18 cellular contexts compared by ENCODE assay signal in genomic region chr2:222239945-222240675, GRCh38. TPM values are rescaled to one million over a fixed set of nuclear protein-coding genes. Genes with fewer than 3 reads are reported as not detected.
DNase-seq lines count a peak whose midpoint lies in the region; ATAC-seq and TF ChIP-seq lines count a peak whose summit lies in the region.
"Had no signal": no experiment of that assay in that cellular context is flagged by ENCODE, and none has a peak within 500 bp of the region (broad histone marks: within the 10 kb centered on the region; RNA-seq: fewer than 3 reads in every experiment).

No MANE protein-coding gene starts in this region.

- peaks cover 32% of the 10 kb centered on the region for H3K27me3 Mint-ChIP-seq in CD8-positive, alpha-beta T cell (ENCODE audit: low read depth)
- H3K27me3 Mint-ChIP-seq in activated T-cell treated with anti-CD3 and anti-CD28 coated beads, Interleukin-2, amount 50 U/mL, for 24 hours, result peaks cover 60% of the 10 kb centered on the region

- no peak overlapping the region for H3K4me3 ChIP-seq in CD8-positive, alpha-beta T cell (ENCODE audit: low read depth, low read length)
- no peak overlapping the region for H3K4me3 ChIP-seq in gastrocnemius medialis
- H3K4me3 ChIP-seq: sigmoid colon, uterus had no signal

- in situ Hi-C loops in gastrocnemius medialis (cut with MboI; ENCODE audit: low sequenced_read_pairs in 4 of 4), result no loop called here

- intact Hi-C loops in Right ventricle myocardium inferior (cut with DNase I) (no loop called here), cardiac septum (cut with DNase I) (no loop called here), gastrocnemius medialis (cut with DNase I; ENCODE audit: low total_unique reads) (no loop called here)
- intact Hi-C loops in CD8-positive, alpha-beta T cell (cut with DNase I, micrococcal nuclease), result no loop called here

- H3K27ac Mint-ChIP-seq in CD8-positive, alpha-beta T cell, result no peak overlapping the region
- no peak overlapping the region for H3K27ac Mint-ChIP-seq in activated T-cell treated with anti-CD3 and anti-CD28 coated beads, Interleukin-2, amount 50 U/mL, for 24 hours
- H3K27ac Mint-ChIP-seq: CD4-positive, alpha-beta T cell; dendritic cell treated with granulocyte-macrophage colony-stimulating factor and Interleukin-4, amounts not matched to agents 40 ng/mL and 50 ng/mL, for 4 days had no signal

- no peak for TF ChIP-seq CTCF in CD8-positive, alpha-beta T cell (IDR thresholded peaks at IDR 0.05)
- TF ChIP-seq CTCF in gastrocnemius medialis (IDR thresholded peaks at IDR 0.05 in 4 of 5, conservative IDR thresholded peaks at IDR 0.05 in 1 of 5), result no peak

- H3K27me3 ChIP-seq in CD8-positive, alpha-beta T cell (ENCODE audit: insufficient read depth, low read length), result peaks cover 5% of the 10 kb centered on the region
- H3K27me3 ChIP-seq in gastrocnemius medialis, result no peaks in the 10 kb centered on the region

- no peaks in the 10 kb centered on the region for H3K4me1 ChIP-seq in CD8-positive, alpha-beta T cell (ENCODE audit: insufficient read depth, low read length)
- no peaks in the 10 kb centered on the region for H3K4me1 ChIP-seq in gastrocnemius medialis
- H3K4me1 ChIP-seq: sigmoid colon, uterus had no signal

- no peaks in the 10 kb centered on the region for H3K36me3 Mint-ChIP-seq in CD8-positive, alpha-beta T cell
- no peaks in the 10 kb centered on the region for H3K36me3 Mint-ChIP-seq in activated T-cell treated with anti-CD3 and anti-CD28 coated beads, Interleukin-2, amount 50 U/mL, for 24 hours (ENCODE audit: low read depth)

- TF ChIP-seq POLR2A in gastrocnemius medialis (IDR thresholded peaks at IDR 0.05), result no peak

- H3K4me3 Mint-ChIP-seq in CD8-positive, alpha-beta T cell, result no peak overlapping the region
- H3K4me3 Mint-ChIP-seq in activated T-cell treated with anti-CD3 and anti-CD28 coated beads, Interleukin-2, amount 50 U/mL, for 24 hours, result no peak overlapping the region
- H3K4me3 Mint-ChIP-seq: CD4-positive, alpha-beta T cell; dendritic cell treated with granulocyte-macrophage colony-stimulating factor and Interleukin-4, amounts not matched to agents 40 ng/mL and 50 ng/mL, for 4 days had no signal

- POLR2A ChIA-PET in CD8-positive, alpha-beta T cell (lab: Charles Lee), result no interaction called here

- H3K9me3 ChIP-seq in CD8-positive, alpha-beta T cell (ENCODE audit: low read length), result no peaks in the 10 kb centered on the region
- no peaks in the 10 kb centered on the region for H3K9me3 ChIP-seq in gastrocnemius medialis
- H3K9me3 ChIP-seq: sigmoid colon, uterus had no signal

- CTCF ChIA-PET in CD8-positive, alpha-beta T cell (lab: Charles Lee), result no interaction called here

- no peaks in the 10 kb centered on the region for H3K9me3 Mint-ChIP-seq in CD8-positive, alpha-beta T cell
- no peaks in the 10 kb centered on the region for H3K9me3 Mint-ChIP-seq in activated T-cell treated with anti-CD3 and anti-CD28 coated beads, Interleukin-2, amount 50 U/mL, for 24 hours
- H3K9me3 Mint-ChIP-seq: CD4-positive, alpha-beta T cell; dendritic cell treated with granulocyte-macrophage colony-stimulating factor and Interleukin-4, amounts not matched to agents 40 ng/mL and 50 ng/mL, for 4 days had no signal

- DNase-seq in Right ventricle myocardium inferior (ENCODE audit: missing footprints) (no peak), cardiac septum (ENCODE audit: low spot score) (no peak), foreskin melanocyte (peak; percentile 59), left kidney (ENCODE audit: low read depth, low spot score) (peak; percentile 18), gastrocnemius medialis (no peak)
- no peak for DNase-seq in activated CD4-positive, CD25-positive, alpha-beta regulatory T cell (lab: John Stamatoyannopoulos, UW)
- no peak for DNase-seq in CD8-positive, alpha-beta T cell
- no peak for DNase-seq in activated T-cell treated with anti-CD3 and anti-CD28 coated beads, Interleukin-2, amount 50 U/mL, for 24 hours
- DNase-seq: activated naive CD4-positive, alpha-beta T cell treated with anti-CD3 and anti-CD28 coated beads, Interleukin-2, amount 50 U/mL, for 16 hours; activated T-cell treated with anti-CD3 and anti-CD28 coated beads for 4 hours; CD4-positive, alpha-beta T cell; kidney; midbrain; sigmoid colon; stimulated activated CD4-positive, alpha-beta T cell treated with anti-CD3 and anti-CD28 coated beads, Interleukin-1b, Interleukin-23, amount 100 ng/mL, for 48 hours; uterus had no signal

- no peaks in the 10 kb centered on the region for H3K4me1 Mint-ChIP-seq in CD8-positive, alpha-beta T cell (ENCODE audit: low read depth)
- H3K4me1 Mint-ChIP-seq in activated T-cell treated with anti-CD3 and anti-CD28 coated beads, Interleukin-2, amount 50 U/mL, for 24 hours (ENCODE audit: low read depth), result peaks cover 6% of the 10 kb centered on the region

- no peak overlapping the region for H3K27ac ChIP-seq in CD8-positive, alpha-beta T cell (ENCODE audit: low read depth, low read length)
- H3K27ac ChIP-seq in gastrocnemius medialis, result no peak overlapping the region
- H3K27ac ChIP-seq: sigmoid colon, uterus had no signal

- no peaks in the 10 kb centered on the region for H3K36me3 ChIP-seq in CD8-positive, alpha-beta T cell (ENCODE audit: insufficient read depth, low read length)
- no peaks in the 10 kb centered on the region for H3K36me3 ChIP-seq in gastrocnemius medialis
- H3K36me3 ChIP-seq: sigmoid colon, uterus had no signal

- ATAC-seq in Right ventricle myocardium inferior (peak; percentile 90), gastrocnemius medialis (no peak)
- no peak for ATAC-seq in CD8-positive, alpha-beta T cell

RNA-seq across cellular contexts. Expression of gene PAX3, which starts 58.7 kb away (rescaled TPM):
- total RNA-seq in Right ventricle myocardium inferior (not detected), cardiac septum (0.19 TPM), gastrocnemius medialis (1 to 10 TPM; 2.7 to 4.5 (median 3.6) TPM)
- total RNA-seq in CD8-positive, alpha-beta T cell, result not detected
- total RNA-seq: CD4-positive, alpha-beta T cell; glomerular endothelial cell; kidney; sigmoid colon; uterus had no signal

Comparison
In these comparisons a context has a peak if more than half of its experiments do, and no peak if none do; other contexts are left out.
1. DNase-seq: peak in foreskin melanocyte (single experiment) and left kidney (single experiment); none in Right ventricle myocardium inferior (single experiment), cardiac septum (single experiment), activated CD4-positive, CD25-positive, alpha-beta regulatory T cell (0 of 4), CD8-positive, alpha-beta T cell (0 of 7), activated T-cell treated with anti-CD3 and anti-CD28 coated beads, Interleukin-2, amount 50 U/mL, for 24 hours (single experiment) and gastrocnemius medialis (0 of 2).